19 cellular contexts compared by ENCODE assay signal in genomic region chr4:106588906-106589305, GRCh38.
A peak's percentile ranks its signal among the peaks of the same experiment; 100 is the strongest.
DNase-seq lines count a peak whose midpoint lies in the region; ATAC-seq, FAIRE-seq and TF ChIP-seq lines count a peak whose summit lies in the region.
"Had no signal": no experiment of that assay in that cellular context is flagged by ENCODE, and none has a peak within 500 bp of the region (broad histone marks: within the 10 kb centered on the region; RNA-seq: fewer than 3 reads in every experiment).

No MANE protein-coding gene starts in this region.

- FAIRE-seq in GM12891 (lab: Jason Lieb, UNC), result no peak
- FAIRE-seq: H1, HTR-8/SVneo had no signal

- no peaks in the 10 kb centered on the region for H3K36me3 Mint-ChIP-seq in activated naive CD8-positive, alpha-beta T cell treated with anti-CD3 and anti-CD28 coated beads, Interleukin-2, amount 50 U/mL, for 24 hours (ENCODE audit: low read depth)
- H3K36me3 Mint-ChIP-seq: CD4-positive, CD25-positive, alpha-beta regulatory T cell; CD8-positive, alpha-beta memory T cell had no signal

- H3K4me3 Mint-ChIP-seq in activated naive CD8-positive, alpha-beta T cell treated with anti-CD3 and anti-CD28 coated beads, Interleukin-2, amount 50 U/mL, for 24 hours, result no peak overlapping the region
- H3K4me3 Mint-ChIP-seq: CD4-positive, CD25-positive, alpha-beta regulatory T cell; CD8-positive, alpha-beta memory T cell; H9 had no signal

- no peaks in the 10 kb centered on the region for H3K36me3 ChIP-seq in RWPE2 (ENCODE audit: low read depth)
- H3K36me3 ChIP-seq: BE2C had no signal

- H3K4me1 ChIP-seq in RWPE2 (ENCODE audit: insufficient read depth, poor library complexity, severe bottlenecking), result peaks cover 41% of the 10 kb centered on the region
- H3K4me1 ChIP-seq in foreskin keratinocyte, result peaks cover 43% of the 10 kb centered on the region
- H3K4me1 ChIP-seq: BE2C had no signal

- no peaks in the 10 kb centered on the region for H3K4me1 Mint-ChIP-seq in activated naive CD8-positive, alpha-beta T cell treated with anti-CD3 and anti-CD28 coated beads, Interleukin-2, amount 50 U/mL, for 24 hours
- H3K4me1 Mint-ChIP-seq: CD4-positive, CD25-positive, alpha-beta regulatory T cell; CD8-positive, alpha-beta memory T cell had no signal

- no peaks in the 10 kb centered on the region for H3K27me3 Mint-ChIP-seq in activated naive CD8-positive, alpha-beta T cell treated with anti-CD3 and anti-CD28 coated beads, Interleukin-2, amount 50 U/mL, for 24 hours
- H3K27me3 Mint-ChIP-seq: CD4-positive, CD25-positive, alpha-beta regulatory T cell; CD8-positive, alpha-beta memory T cell had no signal

- H3K9me3 Mint-ChIP-seq in activated naive CD8-positive, alpha-beta T cell treated with anti-CD3 and anti-CD28 coated beads, Interleukin-2, amount 50 U/mL, for 24 hours, result no peaks in the 10 kb centered on the region
- H3K9me3 Mint-ChIP-seq: H9 had no signal

- ATAC-seq in RWPE2 (ENCODE audit: low read depth) (no peak), foreskin keratinocyte (no peak)
- ATAC-seq in activated naive CD8-positive, alpha-beta T cell treated with anti-CD3 and anti-CD28 coated beads, Interleukin-2, amount 50 U/mL, for 24 hours, result no peak

- DNase-seq in RWPE2 (ENCODE audit: low spot score), result no peak
- DNase-seq in dedifferentiated amniotic fluid mesenchymal stem cell (ENCODE audit: extremely low spot score), result peak; percentile 36
- peak; percentile 54 to 80 for DNase-seq in foreskin keratinocyte
- no peak for DNase-seq in NCI-H2029 treated with DMSO at 0.1 percent for 48 hours (lab: John Stamatoyannopoulos, UW)
- DNase-seq in activated naive CD8-positive, alpha-beta T cell treated with anti-CD3 and anti-CD28 coated beads, Interleukin-2, amount 50 U/mL, for 24 hours, result no peak
- no peak for DNase-seq in GM12891 (ENCODE audit: insufficient read length, low spot score)
- DNase-seq: BE2C; C1 segment of cervical spinal cord; CD4-positive, CD25-positive, alpha-beta regulatory T cell; CD8-positive, alpha-beta memory T cell; COR-L47; DMS 273 treated with DMSO at 0.1 percent for 48 hours; DMS53; DND-41; EL; H9; IMR-90 had no signal

- H3K27ac Mint-ChIP-seq in activated naive CD8-positive, alpha-beta T cell treated with anti-CD3 and anti-CD28 coated beads, Interleukin-2, amount 50 U/mL, for 24 hours, result no peak overlapping the region
- H3K27ac Mint-ChIP-seq: CD4-positive, CD25-positive, alpha-beta regulatory T cell; H9 had no signal

- no peaks in the 10 kb centered on the region for H3K27me3 ChIP-seq in RWPE2 (ENCODE audit: insufficient read depth, poor library complexity, severe bottlenecking)
- no peaks in the 10 kb centered on the region for H3K27me3 ChIP-seq in foreskin keratinocyte
- H3K27me3 ChIP-seq: BE2C had no signal

- no peak overlapping the region for H3K4me3 ChIP-seq in RWPE2 (ENCODE audit: severe bottlenecking)

- TF ChIP-seq CTCF in RWPE2 (IDR thresholded peaks at IDR 0.05; ENCODE audit: poor library complexity, severe bottlenecking) (no peak), foreskin keratinocyte (conservative IDR thresholded peaks at IDR 0.05) (no peak)

- TF ChIP-seq POLR2A in GM12891 (IDR thresholded peaks at IDR 0.05; ENCODE audit: low read depth, low read length), result no peak

- H3K27ac ChIP-seq in RWPE2 (ENCODE audit: poor library complexity, severe bottlenecking) (peak overlapping the region; percentile 99), foreskin keratinocyte (no peak overlapping the region)

- H3K9me3 ChIP-seq in RWPE2 (ENCODE audit: severe bottlenecking), result no peaks in the 10 kb centered on the region
- H3K9me3 ChIP-seq: BE2C had no signal

TF ChIP-seq in GM12891, 5 proteins besides CTCF, POLR2A, EP300 and RAD21:
- TF ChIP-seq POLR2AphosphoS5 (IDR thresholded peaks at IDR 0.05; ENCODE audit: low read depth, low read length) (no peak), POU2F2 (IDR thresholded peaks at IDR 0.05; ENCODE audit: low read depth, low read length) (no peak), TAF1 (IDR thresholded peaks at IDR 0.05; ENCODE audit: low read depth, low read length) (no peak), SPI1 (IDR thresholded peaks at IDR 0.05; ENCODE audit: low read depth, low read length) (no peak), PAX5 (IDR thresholded peaks at IDR 0.05; ENCODE audit: insufficient read depth, low read length, severe bottlenecking) (no peak)

Comparison
In these comparisons a context has a peak if more than half of its experiments do, and no peak if none do; other contexts are left out.
1. DNase-seq: peak in dedifferentiated amniotic fluid mesenchymal stem cell (single experiment) and foreskin keratinocyte (2 of 2); none in RWPE2 (single experiment), NCI-H2029 treated with DMSO at 0.1 percent for 48 hours (single experiment), activated naive CD8-positive, alpha-beta T cell treated with anti-CD3 and anti-CD28 coated beads, Interleukin-2, amount 50 U/mL, for 24 hours (single experiment) and GM12891 (single experiment).